In genomic region chr4:95283320-95283719, GRCh38 we compare ENCODE assay signal across 1 cellular context.
TF ChIP-seq lines count a peak whose summit lies in the region.

No MANE protein-coding gene starts in this region.

TF ChIP-seq in K562, 482 proteins besides CTCF, POLR2A, EP300 and RAD21 (continued from another document and continues in another):
- no peak for TF ChIP-seq ZBTB34 (CRISPR knock-in tag; IDR thresholded peaks at IDR 0.05)
- no peak for TF ChIP-seq CTBP1 (IDR thresholded peaks at IDR 0.05; ENCODE audit: borderline replicate concordance)
- peak; percentile 19; the same call in 1 of the 2 replicates for TF ChIP-seq CREB1 (IDR thresholded peaks at IDR 0.05)
- no peak for TF ChIP-seq CREB1 (CRISPR knock-in tag; IDR thresholded peaks at IDR 0.05)
- no peak for TF ChIP-seq ZNF583 (CRISPR knock-in tag; IDR thresholded peaks at IDR 0.05)
- no peak for TF ChIP-seq ZBTB7A (IDR thresholded peaks at IDR 0.05; ENCODE audit: borderline replicate concordance, control insufficient read depth, low read depth, low read length)
- TF ChIP-seq TAL1 (IDR thresholded peaks at IDR 0.05) = 0 out of 2 replicates have a peak, but pooled peaks have one; percentile 14
- TF ChIP-seq ZNF507 (tag; conservative IDR thresholded peaks at IDR 0.05) = no peak
- peak in 1 of 2 experiments; percentile 64 for TF ChIP-seq E2F6 (IDR thresholded peaks at IDR 0.05; ENCODE audit: borderline replicate concordance in 1 of 2, extremely low read depth in 1 of 2, insufficient read depth in 1 of 2, insufficient read length in 1 of 2, low read depth in 1 of 2, low read length in 1 of 2, poor library complexity in 1 of 2, severe bottlenecking in 1 of 2)
- TF ChIP-seq ZNF584 (CRISPR knock-in tag; IDR thresholded peaks at IDR 0.05; ENCODE audit: low read depth) = no peak
- TF ChIP-seq PYGO2 (tag; IDR thresholded peaks at IDR 0.05) = no peak
- peak; percentile 56; the same call in 1 of the 2 replicates for TF ChIP-seq ARID1B (IDR thresholded peaks at IDR 0.05)
- TF ChIP-seq FOSL1 (tag; conservative IDR thresholded peaks at IDR 0.05) = no peak
- peak; percentile 63 for TF ChIP-seq MGA (IDR thresholded peaks at IDR 0.05)
- peak; percentile 75 for TF ChIP-seq CEBPB (tag; IDR thresholded peaks at IDR 0.05)
- no peak for TF ChIP-seq ZFP36 (IDR thresholded peaks at IDR 0.05; ENCODE audit: low read depth, low read length, partially characterized antibody)
- TF ChIP-seq SMARCA4 (IDR thresholded peaks at IDR 0.05) = 0 out of 2 replicates have a peak, but pooled peaks have one; percentile 36
- 0 out of 4 replicates have a peak, but pooled peaks of 1 of the 2 experiments have one; percentile 31 for TF ChIP-seq TRIM24 (IDR thresholded peaks at IDR 0.05)
- TF ChIP-seq ZNF354B (CRISPR knock-in tag; IDR thresholded peaks at IDR 0.05) = no peak
- no peak for TF ChIP-seq CEBPG (CRISPR knock-in tag; IDR thresholded peaks at IDR 0.05)
- peak in 1 of 2 experiments; percentile 27; a peak in 1 of 4 replicates for TF ChIP-seq CEBPG (tag; conservative IDR thresholded peaks at IDR 0.05 in 1 of 2, IDR thresholded peaks at IDR 0.05 in 1 of 2)
- no peak for TF ChIP-seq DNMT1 (IDR thresholded peaks at IDR 0.05)
- TF ChIP-seq HOMEZ (CRISPR knock-in tag; IDR thresholded peaks at IDR 0.05) = no peak
- no peak for TF ChIP-seq PRPF4 (IDR thresholded peaks at IDR 0.05; ENCODE audit: insufficient read depth, low read depth, low read length, poor library complexity, severe bottlenecking)
- TF ChIP-seq VEZF1 (CRISPR knock-in tag; IDR thresholded peaks at IDR 0.05) = no peak
- TF ChIP-seq RBM25 (IDR thresholded peaks at IDR 0.05; ENCODE audit: low read depth, low read length, severe bottlenecking) = no peak
- no peak for TF ChIP-seq HMBOX1 (IDR thresholded peaks at IDR 0.05)
- TF ChIP-seq CBFA2T3 (IDR thresholded peaks at IDR 0.05) = peak; percentile 65
- no peak for TF ChIP-seq RNF219 (CRISPR knock-in tag; IDR thresholded peaks at IDR 0.05)
- no peak for TF ChIP-seq ZNF311 (CRISPR knock-in tag; IDR thresholded peaks at IDR 0.05)
- TF ChIP-seq GATAD2A (IDR thresholded peaks at IDR 0.05) = no peak
- TF ChIP-seq ZNF274 (IDR thresholded peaks at IDR 0.05; ENCODE audit: borderline replicate concordance, low read depth, low read length) = no peak
- TF ChIP-seq THAP7 (CRISPR knock-in tag; IDR thresholded peaks at IDR 0.05) = no peak
- no peak for TF ChIP-seq SMAD3 (CRISPR knock-in tag; conservative IDR thresholded peaks at IDR 0.05)
- no peak for TF ChIP-seq MIER1 (IDR thresholded peaks at IDR 0.05; ENCODE audit: low read depth)
- TF ChIP-seq HMG20B (CRISPR knock-in tag; IDR thresholded peaks at IDR 0.05) = no peak
- no peak for TF ChIP-seq ZBTB9 (CRISPR knock-in tag; IDR thresholded peaks at IDR 0.05)
- peak; percentile 45; the same call in 1 of the 2 replicates for TF ChIP-seq TEAD4 (IDR thresholded peaks at IDR 0.05; ENCODE audit: low read length)
- TF ChIP-seq TEAD4 (CRISPR knock-in tag; IDR thresholded peaks at IDR 0.05; ENCODE audit: borderline replicate concordance) = no peak
